In genomic region chr2:21683838-21684237, GRCh38 we compare ENCODE assay signal across 33 cellular contexts.
"Had no signal": no experiment of that assay in that cellular context is flagged by ENCODE, and none has a peak within 500 bp of the region (broad histone marks: within the 10 kb centered on the region; RNA-seq: fewer than 3 reads in every experiment).

No MANE protein-coding gene starts in this region.

- H3K36me3 ChIP-seq: adrenal gland, ascending aorta, brain microvascular endothelial cell, breast epithelium, cardiac muscle cell had no signal

- DNase-seq: activated effector memory CD4-positive, alpha-beta T cell treated with anti-CD3 and anti-CD28 coated beads, Interleukin-2, amount 50 U/mL, for 16 hours; activated effector memory CD4-positive, alpha-beta T cell treated with Interleukin-2 at 50 U/mL for 16 hours; activated gamma-delta T cell; activated gamma-delta T cell treated with Interleukin-2 at 50 U/mL for 16 hours; activated naive CD4-positive, alpha-beta T cell; activated naive CD4-positive, alpha-beta T cell treated with anti-CD3 and anti-CD28 coated beads for 36 hours; activated naive CD4-positive, alpha-beta T cell treated with anti-CD3 and anti-CD28 coated beads, Interleukin-2, amount 10 ng/mL, durations not matched to agents 7 days and 5 days; activated naive CD4-positive, alpha-beta T cell treated with anti-CD3 and anti-CD28 coated beads, Interleukin-2, amount 50 U/mL, for 16 hours; activated naive CD4-positive, alpha-beta T cell treated with Interleukin-2 at 50 U/mL for 16 hours; activated naive CD8-positive, alpha-beta T cell treated with anti-CD3 and anti-CD28 coated beads for 36 hours; activated naive CD8-positive, alpha-beta T cell treated with anti-CD3 and anti-CD28 coated beads, Interleukin-2, amount 10 ng/mL, durations not matched to agents 7 days and 5 days; activated naive CD8-positive, alpha-beta T cell treated with anti-CD3 and anti-CD28 coated beads, Interleukin-2, amount 50 U/mL, for 24 hours; activated T-cell treated with anti-CD3 and anti-CD28 coated beads, Interleukin-2, amount 50 U/mL, for 24 hours; activated T-cell treated with anti-CD3 and anti-CD28 coated beads, Interleukin-2, amount 50 U/mL, for 4 hours; activated T-cell treated with anti-CD3 and anti-CD28 coated beads, Interleukin-2, amount 50 U/mL, for 48 hours; activated T-cell treated with anti-CD3 and anti-CD28 coated beads, Interleukin-2, amount 50 U/mL, for 72 hours; adrenal gland; amniotic stem cell; amygdala; anterior cingulate cortex; aorta; body of pancreas; brain microvascular endothelial cell; caudate nucleus; central memory CD4-positive, alpha-beta T cell; cerebellar nuclear complex had no signal

- H3K27ac ChIP-seq: adrenal gland, ascending aorta, body of pancreas, brain microvascular endothelial cell, breast epithelium, cardiac muscle cell had no signal

- ATAC-seq: activated naive CD4-positive, alpha-beta T cell treated with anti-CD3 and anti-CD28 coated beads, Interleukin-2, amount 50 U/mL, for 72 hours; activated naive CD8-positive, alpha-beta T cell treated with anti-CD3 and anti-CD28 coated beads, Interleukin-2, amount 50 U/mL, for 24 hours; activated T-cell treated with anti-CD3 and anti-CD28 coated beads, Interleukin-2, amount 50 U/mL, for 4 hours; activated T-cell treated with anti-CD3 and anti-CD28 coated beads, Interleukin-2, amount 50 U/mL, for 72 hours; activated T-helper 17 cell treated with anti-CD3 and anti-CD28 coated beads, Interleukin-2, amount 50 U/mL, for 72 hours; body of pancreas had no signal

- FAIRE-seq: astrocyte, bronchial epithelial cell had no signal

- H3K4me1 ChIP-seq: adrenal gland, ascending aorta, body of pancreas, breast epithelium had no signal

- H3K27me3 ChIP-seq: adrenal gland, ascending aorta, body of pancreas, brain microvascular endothelial cell, breast epithelium, cardiac muscle cell had no signal

- H3K4me3 ChIP-seq: adrenal gland, ascending aorta, body of pancreas, breast epithelium, cardiac muscle cell had no signal
